Comparison of ENCODE assay signal across 11 cellular contexts in genomic region chr20:9397928-9398327, GRCh38.
DNase-seq lines count a peak whose midpoint lies in the region; ATAC-seq, FAIRE-seq and TF ChIP-seq lines count a peak whose summit lies in the region.
"Had no signal": no experiment of that assay in that cellular context is flagged by ENCODE, and none has a peak within 500 bp of the region (broad histone marks: within the 10 kb centered on the region; RNA-seq: fewer than 3 reads in every experiment).

No MANE protein-coding gene starts in this region.

- intact Hi-C loops in CD14-positive monocyte (cut with micrococcal nuclease) = no loop called here
- intact Hi-C loops in GM12878 (cut with micrococcal nuclease; ENCODE audit: unreplicated experiment) = no loop called here

- H3K27me3 ChIP-seq in GM12878 (replicated peaks in 1 of 2; ENCODE audit: control insufficient read depth in 2 of 2, insufficient read depth in 2 of 2, low read length in 1 of 2) = no peaks in the 10 kb centered on the region; a peak in 1 of 4 replicates
- H3K27me3 ChIP-seq in GM23248 (replicated peaks; ENCODE audit: insufficient read depth) = no peaks in the 10 kb centered on the region

- no peak for TF ChIP-seq EP300 in GM12878 (IDR thresholded peaks at IDR 0.05; ENCODE audit: borderline replicate concordance in 1 of 2, control insufficient read depth in 1 of 2, low read depth in 2 of 2, low read length in 2 of 2)

- SMC1A ChIA-PET in GM12878 (lab: Charles Lee; ENCODE audit: uncharacterized antibody, unreplicated experiment) = no interaction called here

- CTCF ChIA-PET in GM12878 (lab: Yijun Ruan, JAX) = interaction anchor here (1.4 kb wide), 1 partner anchor 10 kb away, joined by 6 read pairs; no protein-coding TSS in a partner anchor

- 38% methylated on average over 8 of the region's 8 CpGs for WGBS in GM12878 (ENCODE audit: insufficient coverage, insufficient replicate concordance, low lambda C conversion rate, missing lambda C conversion rate)
- 93% methylated on average over 8 of the region's 8 CpGs for WGBS in GM23248 (ENCODE audit: low coverage in 1 of 2, low lambda C conversion rate in 2 of 2, missing lambda C conversion rate in 2 of 2), 2 experiments

- H3K36me3 Mint-ChIP-seq in CD14-positive monocyte = peaks cover 2 to 3% of the 10 kb centered on the region in 2 donors
- H3K36me3 Mint-ChIP-seq in chondrocyte (ENCODE audit: low read depth) = peaks cover 3% of the 10 kb centered on the region

- TF ChIP-seq RAD21 in GM12878 (IDR thresholded peaks at IDR 0.05; ENCODE audit: insufficient read depth, low read depth, low read length) = no peak

- H3K4me2 ChIP-seq in GM12878 (ENCODE audit: control insufficient read depth, insufficient read depth) (no peak overlapping the region; the same call in 1 of the 2 replicates), GM23248 (ENCODE audit: unreplicated experiment) (no peak overlapping the region)

- 0 out of 2 replicates have a peak overlapping the region, but pooled peaks have one; percentile 13 for H2AFZ ChIP-seq in GM12878 (ENCODE audit: control insufficient read depth, low read depth, low read length)
- H2AFZ ChIP-seq in GM23248 = no peak overlapping the region

- RAD21 ChIA-PET in GM12878 (lab: Charles Lee; ENCODE audit: unreplicated experiment) = no interaction called here

- H3K9me3 ChIP-seq in GM12878 (replicated peaks; ENCODE audit: control insufficient read depth, insufficient read depth, low read length) (no peaks in the 10 kb centered on the region; the same call in 2 of the 3 replicates), GM23248 (ENCODE audit: low read depth) (no peaks in the 10 kb centered on the region)

- H3K4me1 ChIP-seq in GM12878 (ENCODE audit: control insufficient read depth, insufficient read depth, low read length) (peaks cover 11% of the 10 kb centered on the region), GM23248 (ENCODE audit: insufficient read depth) (peaks cover 13% of the 10 kb centered on the region)

- BruUV-seq in GM12878 (replicated peaks; lab: Mats Ljungman, UMichigan) = no TSS peak

- H3K27ac Mint-ChIP-seq in CD14-positive monocyte (peak overlapping the region; percentile 76 to 94 (median 93)), chondrocyte (ENCODE audit: unreplicated experiment) (no peak overlapping the region)

- DNase-seq in CD14-positive monocyte (ENCODE audit: low spot score) (peak; percentile 83), GM20000 (ENCODE audit: low spot score) (peak; percentile 26), GM12878 (ENCODE audit: low read depth, low spot score) (no peak), chondrocyte (ENCODE audit: low spot score) (no peak), mucosa of gallbladder (ENCODE audit: low spot score) (no peak), RKO (ENCODE audit: low spot score) (no peak), GM23248 (no peak)
- DNase-seq: activated effector memory CD4-positive, alpha-beta T cell treated with Interleukin-2 at 50 U/mL for 16 hours had no signal

- H3K9ac ChIP-seq in GM12878 (ENCODE audit: control insufficient read depth, insufficient read depth, low read length) (no peak overlapping the region), GM23248 (no peak overlapping the region)

- in situ Hi-C loops in GM12878 (cut with MboI) = no loop called here
- in situ Hi-C loops in GM23248 (cut with MboI) = no loop called here

- H3K27me3 Mint-ChIP-seq in CD14-positive monocyte (ENCODE audit: low read depth in 3 of 3) (no peaks in the 10 kb centered on the region), chondrocyte (ENCODE audit: low read depth) (no peaks in the 10 kb centered on the region)

- H3K4me3 Mint-ChIP-seq in CD14-positive monocyte (peak overlapping the region in 1 of 2 donors; percentile 67), chondrocyte (ENCODE audit: unreplicated experiment) (no peak overlapping the region)

- TF ChIP-seq POLR2A in GM12878 (IDR thresholded peaks at IDR 0.05; ENCODE audit: low read depth, low read length) = no peak

- ATAC-seq in HG03139 (IDR thresholded peaks at IDR 0.05; ENCODE audit: unreplicated experiment) (peak; percentile 85), GM12878 (peak; percentile 85)

- H3F3A ChIP-seq in GM23248 (ENCODE audit: insufficient read depth) = peaks cover 9% of the 10 kb centered on the region; the same call in 1 of the 2 replicates

- H3K9me2 ChIP-seq in GM23248 (ENCODE audit: insufficient read depth) = no peaks in the 10 kb centered on the region

- H3K4me3 ChIP-seq in GM12878 = no peak overlapping the region
- H3K4me3 ChIP-seq in GM23248 = no peak overlapping the region

- H3K36me3 ChIP-seq in GM12878 (ENCODE audit: control insufficient read depth in 2 of 2, insufficient read depth in 2 of 2, low read length in 1 of 2) (no peaks in the 10 kb centered on the region), GM23248 (ENCODE audit: low read depth) (no peaks in the 10 kb centered on the region)

- no peak overlapping the region for H3K27ac ChIP-seq in GM12878 (ENCODE audit: control insufficient read depth, insufficient read depth)
- no peak overlapping the region for H3K27ac ChIP-seq in GM23248
- H3K27ac ChIP-seq: HL-60, RWPE1 had no signal

- no peaks in the 10 kb centered on the region for H3K9me3 Mint-ChIP-seq in CD14-positive monocyte
- H3K9me3 Mint-ChIP-seq in chondrocyte (ENCODE audit: low read depth) = no peaks in the 10 kb centered on the region

- POLR2A ChIA-PET in GM12878 (lab: Charles Lee) = no interaction called here

- TF ChIP-seq CTCF in CD14-positive monocyte (IDR thresholded peaks at IDR 0.05) (no peak), GM20000 (IDR thresholded peaks at IDR 0.05; ENCODE audit: extremely low read depth, missing control alignments) (no peak), GM12878 (IDR thresholded peaks at IDR 0.05 in 2 of 3, conservative IDR thresholded peaks at IDR 0.05 in 1 of 3; ENCODE audit: control insufficient read depth in 2 of 3, extremely low read depth in 1 of 3, insufficient read depth in 1 of 3, low read depth in 3 of 3, low read length in 3 of 3) (no peak), chondrocyte (IDR thresholded peaks at IDR 0.05) (no peak)

- peak; percentile 31 for FAIRE-seq in GM12878 (lab: Jason Lieb, UNC)

- no peaks in the 10 kb centered on the region for H3K79me2 ChIP-seq in GM12878 (ENCODE audit: control insufficient read depth, insufficient read depth, low read length)
- no peaks in the 10 kb centered on the region for H3K79me2 ChIP-seq in GM23248 (ENCODE audit: insufficient read depth)

- H3K4me1 Mint-ChIP-seq in CD14-positive monocyte = peaks cover 28% of the 10 kb centered on the region
- H3K4me1 Mint-ChIP-seq in chondrocyte (ENCODE audit: low read depth) = peaks cover 19% of the 10 kb centered on the region

- H4K20me1 ChIP-seq in GM12878 (ENCODE audit: control insufficient read depth, insufficient read depth) = no peaks in the 10 kb centered on the region
- no peaks in the 10 kb centered on the region for H4K20me1 ChIP-seq in GM23248 (ENCODE audit: insufficient read depth)

TF ChIP-seq in GM12878, 131 proteins besides CTCF, POLR2A, EP300 and RAD21 (continues in another document):
- TF ChIP-seq SMAD5 (IDR thresholded peaks at IDR 0.05; ENCODE audit: low read depth) (no peak), ZNF217 (IDR thresholded peaks at IDR 0.05) (no peak), PKNOX1 (IDR thresholded peaks at IDR 0.05) (peak; percentile 74; the same call in 1 of the 2 replicates), NFYA (IDR thresholded peaks at IDR 0.05; ENCODE audit: borderline replicate concordance, low read depth, low read length) (no peak), RCOR1 (conservative IDR thresholded peaks at IDR 0.05; ENCODE audit: low read depth, low read length) (no peak), ZNF274 (IDR thresholded peaks at IDR 0.05; ENCODE audit: insufficient read depth, insufficient read length) (no peak), IRF4 (IDR thresholded peaks at IDR 0.05; ENCODE audit: low read depth, low read length) (0 out of 2 replicates have a peak, but pooled peaks have one; percentile 14), RELB (IDR thresholded peaks at IDR 0.05; ENCODE audit: low read depth) (no peak), MLLT1 (IDR thresholded peaks at IDR 0.05) (no peak), MXI1 (IDR thresholded peaks at IDR 0.05; ENCODE audit: low read depth, low read length) (no peak), RAD51 (IDR thresholded peaks at IDR 0.05) (no peak), CEBPB (IDR thresholded peaks at IDR 0.05; ENCODE audit: borderline replicate concordance in 1 of 2, low read depth in 2 of 2, low read length in 2 of 2) (no peak), JUNB (IDR thresholded peaks at IDR 0.05) (no peak)

Comparison
In these comparisons a context has a peak if more than half of its experiments do, and no peak if none do; other contexts are left out.
1. DNase-seq: peak in CD14-positive monocyte (single experiment) and GM20000 (single experiment); none in GM12878 (single experiment), chondrocyte (single experiment), mucosa of gallbladder (single experiment), RKO (single experiment) and GM23248 (single experiment).